10 cellular contexts compared by ENCODE assay signal in the genomic region with DNA sequence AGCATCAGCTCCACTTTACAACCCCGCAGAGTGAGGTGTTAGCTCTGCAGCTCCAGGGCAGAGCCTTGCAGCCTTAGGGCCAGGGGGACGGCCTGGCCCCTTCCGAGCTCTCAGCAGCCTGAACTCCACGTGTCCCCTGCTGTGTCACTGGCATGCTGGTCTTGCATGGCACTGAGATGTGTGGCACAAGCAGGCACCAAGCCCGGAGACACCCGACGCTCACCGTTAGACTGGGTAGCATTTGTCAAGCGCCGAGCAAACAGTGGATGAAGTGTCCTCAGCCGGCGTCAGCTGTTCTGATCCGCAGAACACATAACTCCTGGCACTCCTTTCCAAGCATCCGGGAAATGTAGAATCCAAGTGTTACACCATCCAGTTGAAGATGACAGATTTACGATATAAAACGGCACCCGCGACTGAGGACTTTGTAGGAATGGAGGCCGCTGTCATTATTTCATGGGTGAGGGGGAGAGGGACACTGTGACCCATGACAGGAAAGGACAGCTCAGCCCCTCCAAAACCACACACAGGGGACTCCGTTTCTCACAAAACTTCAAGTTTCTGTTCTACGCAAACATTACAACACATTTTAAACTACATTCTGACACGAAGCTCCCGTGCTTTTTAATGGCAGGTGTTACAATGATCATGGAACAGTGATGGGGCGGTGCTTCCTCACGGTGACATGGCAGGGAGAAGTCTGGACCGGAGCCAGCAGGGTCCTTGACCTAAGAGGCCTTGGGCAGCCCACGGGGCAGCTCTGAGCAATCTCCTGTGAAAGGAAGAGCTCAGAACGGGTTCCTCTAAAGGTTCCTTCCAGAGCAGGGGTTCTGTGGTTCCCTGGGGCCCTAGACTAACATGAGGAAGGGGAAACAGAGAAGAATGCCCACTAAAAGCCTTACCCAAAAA.
DNase-seq lines count a peak whose midpoint lies in the region; ATAC-seq and TF ChIP-seq lines count a peak whose summit lies in the region.
"Had no signal": no experiment of that assay in that cellular context is flagged by ENCODE, and none has a peak within 500 bp of the region (broad histone marks: within the 10 kb centered on the region; RNA-seq: fewer than 3 reads in every experiment).

No MANE protein-coding gene starts in this region.

- H3K27me3 Mint-ChIP-seq in activated CD8-positive, alpha-beta T cell treated with anti-CD3 and anti-CD28 coated beads, Interleukin-2, amount 10 ng/mL, durations not matched to agents 7 days and 5 days (ENCODE audit: low read depth): no peaks in the 10 kb centered on the region

- peak; percentile 57 for ATAC-seq in Right ventricle myocardium inferior
- ATAC-seq in GM21717 (IDR thresholded peaks at IDR 0.05; ENCODE audit: unreplicated experiment): no peak
- ATAC-seq in GM18873 (IDR thresholded peaks at IDR 0.05; ENCODE audit: low FRiP score, unreplicated experiment): no peak
- ATAC-seq in HG03565 (IDR thresholded peaks at IDR 0.05; ENCODE audit: unreplicated experiment): no peak
- ATAC-seq in activated CD8-positive, alpha-beta T cell treated with anti-CD3 and anti-CD28 coated beads, Interleukin-2, amount 10 ng/mL, durations not matched to agents 7 days and 5 days: no peak

- TF ChIP-seq CTCF in Peyer's patch (IDR thresholded peaks at IDR 0.05): no peak

- peak; percentile 62 for DNase-seq in CD1c-positive myeloid dendritic cell (ENCODE audit: extremely low spot score)
- peak in 2 of 3 donors; percentile 15 to 51 for DNase-seq in Peyer's patch
- no peak for DNase-seq in Right ventricle myocardium inferior (ENCODE audit: missing footprints)
- peak; percentile 89 for DNase-seq in pons (ENCODE audit: low spot score)
- no peak for DNase-seq in activated CD8-positive, alpha-beta T cell treated with anti-CD3 and anti-CD28 coated beads, Interleukin-2, amount 10 ng/mL, durations not matched to agents 7 days and 5 days
- DNase-seq: NCI-H1930, T1000 had no signal

- TF ChIP-seq POLR2A in Peyer's patch (IDR thresholded peaks at IDR 0.05): no peak

- H3K9me3 Mint-ChIP-seq in activated CD8-positive, alpha-beta T cell treated with anti-CD3 and anti-CD28 coated beads, Interleukin-2, amount 10 ng/mL, durations not matched to agents 7 days and 5 days (ENCODE audit: insufficient read depth): no peaks in the 10 kb centered on the region

- intact Hi-C loops in Right ventricle myocardium inferior (cut with DNase I): loop anchor here (5.0 kb wide), 1 partner anchor 64 kb away; no protein-coding TSS in a partner anchor

- POLR2A ChIA-PET in activated CD8-positive, alpha-beta T cell treated with anti-CD3 and anti-CD28 coated beads, Interleukin-2, amount 10 ng/mL, durations not matched to agents 7 days and 5 days (lab: Charles Lee): interaction anchor here (1.6 kb wide), 1 partner anchor 90 kb away, joined by 3 read pairs; a partner anchor contains a TSS

- H3K27me3 ChIP-seq in Peyer's patch: no peaks in the 10 kb centered on the region

- H3K4me1 ChIP-seq in Peyer's patch: peaks cover 0 to 17% (median 0%) of the 10 kb centered on the region in 4 donors

- no peak overlapping the region for H3K4me3 ChIP-seq in Peyer's patch

- CTCF ChIA-PET in activated CD8-positive, alpha-beta T cell treated with anti-CD3 and anti-CD28 coated beads, Interleukin-2, amount 10 ng/mL, durations not matched to agents 7 days and 5 days (lab: Charles Lee): no interaction called here

- peaks cover 0 to 4% (median 0%) of the 10 kb centered on the region in 4 donors for H3K9me3 ChIP-seq in Peyer's patch

- H3K36me3 Mint-ChIP-seq in activated CD8-positive, alpha-beta T cell treated with anti-CD3 and anti-CD28 coated beads, Interleukin-2, amount 10 ng/mL, durations not matched to agents 7 days and 5 days (ENCODE audit: low read depth): peaks cover 7% of the 10 kb centered on the region

- H3K27ac Mint-ChIP-seq in activated CD8-positive, alpha-beta T cell treated with anti-CD3 and anti-CD28 coated beads, Interleukin-2, amount 10 ng/mL, durations not matched to agents 7 days and 5 days: no peak overlapping the region

- no peaks in the 10 kb centered on the region for H3K36me3 ChIP-seq in Peyer's patch

- peak overlapping the region in 3 of 4 donors; percentile 17 to 80 (median 45) for H3K27ac ChIP-seq in Peyer's patch

- H3K4me1 Mint-ChIP-seq in activated CD8-positive, alpha-beta T cell treated with anti-CD3 and anti-CD28 coated beads, Interleukin-2, amount 10 ng/mL, durations not matched to agents 7 days and 5 days (ENCODE audit: low read depth): peaks cover 11% of the 10 kb centered on the region

- no peak overlapping the region for H3K4me3 Mint-ChIP-seq in activated CD8-positive, alpha-beta T cell treated with anti-CD3 and anti-CD28 coated beads, Interleukin-2, amount 10 ng/mL, durations not matched to agents 7 days and 5 days

Comparison
In these comparisons a context has a peak if more than half of its experiments do, and no peak if none do; other contexts are left out.
1. DNase-seq: peak in CD1c-positive myeloid dendritic cell (single experiment), Peyer's patch (2 of 3) and pons (single experiment); none in Right ventricle myocardium inferior (single experiment) and activated CD8-positive, alpha-beta T cell treated with anti-CD3 and anti-CD28 coated beads, Interleukin-2, amount 10 ng/mL, durations not matched to agents 7 days and 5 days (single experiment).